ENCODE assay signal across 21 cellular contexts in genomic region chr2:239930378-239930777, GRCh38.
DNase-seq lines count a peak whose midpoint lies in the region; ATAC-seq, FAIRE-seq and TF ChIP-seq lines count a peak whose summit lies in the region.
"Had no signal": no experiment of that assay in that cellular context is flagged by ENCODE, and none has a peak within 500 bp of the region (broad histone marks: within the 10 kb centered on the region; RNA-seq: fewer than 3 reads in every experiment).

No MANE protein-coding gene starts in this region.

- peaks cover 25% of the 10 kb centered on the region for H3K4me1 Mint-ChIP-seq in T-helper 17 cell

- TF ChIP-seq EP300 in sigmoid colon (IDR thresholded peaks at IDR 0.05) = no peak

- H3K36me3 Mint-ChIP-seq in T-helper 17 cell (ENCODE audit: low read depth) = no peaks in the 10 kb centered on the region
- H3K36me3 Mint-ChIP-seq: activated naive CD8-positive, alpha-beta T cell; neural progenitor cell had no signal

- H3K9me3 ChIP-seq in T-helper 17 cell (ENCODE audit: control insufficient read depth, low read length, poor library complexity, severe bottlenecking) (no peaks in the 10 kb centered on the region), kidney (ENCODE audit: control insufficient read depth in 1 of 2, low read length in 2 of 2) (no peaks in the 10 kb centered on the region), sigmoid colon (no peaks in the 10 kb centered on the region)
- H3K9me3 ChIP-seq: Caco-2 had no signal

- H3K27me3 ChIP-seq in sigmoid colon (no peaks in the 10 kb centered on the region), H7 (ENCODE audit: control insufficient read depth, insufficient read depth, low read length) (no peaks in the 10 kb centered on the region)

- FAIRE-seq in kidney (lab: Jason Lieb, UNC) = no peak
- FAIRE-seq: K562, RCC 7860 had no signal

- H3K4me1 ChIP-seq in kidney (ENCODE audit: control insufficient read depth in 1 of 2, insufficient read depth in 1 of 2, low read depth in 1 of 2, low read length in 2 of 2) (no peaks in the 10 kb centered on the region), sigmoid colon (peaks cover 0 to 4% (median 4%) of the 10 kb centered on the region in 4 donors)
- H3K4me1 ChIP-seq: Caco-2, neural progenitor cell had no signal

- no peak for TF ChIP-seq POLR2A in sigmoid colon (IDR thresholded peaks at IDR 0.05)

- H3K36me3 ChIP-seq in kidney (ENCODE audit: control insufficient read depth in 1 of 2, insufficient read depth in 2 of 2, low read length in 2 of 2) (no peaks in the 10 kb centered on the region), sigmoid colon (no peaks in the 10 kb centered on the region), H7 (replicated peaks; ENCODE audit: control insufficient read depth, insufficient read depth, low read length) (no peaks in the 10 kb centered on the region)
- H3K36me3 ChIP-seq: neural progenitor cell had no signal

- peak in 1 of 3 donors; percentile 4 for DNase-seq in T-helper 17 cell
- peak; percentile 33 for DNase-seq in activated CD8-positive, alpha-beta memory T cell treated with anti-CD3 and anti-CD28 coated beads, Interleukin-2, amount 50 U/mL, for 48 hours
- peak; percentile 57 for DNase-seq in kidney
- DNase-seq in sigmoid colon = peak; percentile 54
- no peak for DNase-seq in HPDE6-E6E7 (ENCODE audit: extremely low spot score)
- no peak for DNase-seq in H7
- no peak for DNase-seq in GM03348 (ENCODE audit: low spot score)
- DNase-seq: activated CD4-positive, alpha-beta T cell treated with anti-CD3 and anti-CD28 coated beads for 48 hours; cortex of kidney; foreskin melanocyte; NCI-H1694 treated with DMSO at 0.1 percent for 48 hours; stimulated activated naive CD4-positive, alpha-beta T cell treated with Interleukin-2 at 50 U/mL for 16 hours; trophoblast cell had no signal

- intact Hi-C loops in kidney (cut with DNase I) = no loop called here
- intact Hi-C loops in sigmoid colon (cut with DNase I) = no loop called here

- TF ChIP-seq CTCF in kidney (IDR thresholded peaks at IDR 0.05; ENCODE audit: borderline replicate concordance, extremely low read depth, insufficient read depth) (no peak), sigmoid colon (IDR thresholded peaks at IDR 0.05) (no peak)

- H3K27ac Mint-ChIP-seq in T-helper 17 cell = peak overlapping the region; percentile 5
- H3K27ac Mint-ChIP-seq: activated naive CD8-positive, alpha-beta T cell; brain; neural progenitor cell had no signal

- no peak overlapping the region for H3K27ac ChIP-seq in kidney (ENCODE audit: low read depth in 2 of 2, low read length in 2 of 2)
- H3K27ac ChIP-seq in sigmoid colon = no peak overlapping the region
- H3K27ac ChIP-seq: neural progenitor cell had no signal

- no peak overlapping the region for H3K4me3 Mint-ChIP-seq in T-helper 17 cell
- H3K4me3 Mint-ChIP-seq: activated naive CD8-positive, alpha-beta T cell; brain; neural progenitor cell had no signal

- H3K27me3 Mint-ChIP-seq in T-helper 17 cell = peaks cover 6% of the 10 kb centered on the region

- H3K4me3 ChIP-seq in kidney (ENCODE audit: low read length in 2 of 2) (no peak overlapping the region), sigmoid colon (no peak overlapping the region), H7 (ENCODE audit: insufficient read depth, low read depth, low read length) (no peak overlapping the region)
- H3K4me3 ChIP-seq: K562, neural progenitor cell had no signal

- 62 to 78% methylated on average over 16 of the region's 16 CpGs for WGBS in sigmoid colon, 2 donors

- ATAC-seq in T-helper 17 cell (no peak), GM21390 (IDR thresholded peaks at IDR 0.05; ENCODE audit: unreplicated experiment) (no peak)
- ATAC-seq: K562, left colon had no signal

- no peak overlapping the region for H3K9ac ChIP-seq in kidney (ENCODE audit: low read length in 2 of 2)
- H3K9ac ChIP-seq: neural progenitor cell had no signal

Comparison
In these comparisons a context has a peak if more than half of its experiments do, and no peak if none do; other contexts are left out.
1. DNase-seq: peak in activated CD8-positive, alpha-beta memory T cell treated with anti-CD3 and anti-CD28 coated beads, Interleukin-2, amount 50 U/mL, for 48 hours (single experiment), kidney (single experiment) and sigmoid colon (single experiment); none in HPDE6-E6E7 (single experiment), H7 (single experiment) and GM03348 (single experiment).